In the genomic region with DNA sequence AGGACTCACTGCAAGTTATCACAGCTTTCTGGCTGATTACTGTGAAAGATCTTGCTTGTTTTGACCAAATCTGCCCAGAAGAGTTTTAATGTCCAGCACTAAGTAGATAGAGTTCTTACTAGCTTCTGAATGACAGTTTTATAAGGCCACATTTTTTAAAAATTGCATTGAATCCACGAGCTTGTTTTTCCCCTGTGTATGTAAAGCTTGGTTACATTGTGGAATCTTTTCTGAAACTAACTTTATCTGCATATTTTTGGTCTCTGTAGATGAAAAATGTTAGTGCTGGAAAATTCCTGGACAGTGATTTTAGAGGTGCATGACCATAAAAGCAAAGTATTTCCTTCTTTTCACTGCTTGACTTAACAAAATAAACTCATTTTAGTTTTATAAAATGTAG, we compare ENCODE assay signal across 21 cellular contexts.
"Had no signal": no experiment of that assay in that cellular context is flagged by ENCODE, and none has a peak within 500 bp of the region (broad histone marks: within the 10 kb centered on the region; RNA-seq: fewer than 3 reads in every experiment).

No MANE protein-coding gene starts in this region.

- H3K9me3 ChIP-seq: body of pancreas, gastroesophageal sphincter, left lung, right atrium auricular region, tibial nerve, uterus had no signal

- H3K36me3 ChIP-seq: gastroesophageal sphincter, left lung, right atrium auricular region, tibial nerve, uterus had no signal

- H3K4me1 Mint-ChIP-seq: activated naive CD4-positive, alpha-beta T cell treated with anti-CD3 and anti-CD28 coated beads, Interleukin-2, amount 10 ng/mL, durations not matched to agents 7 days and 5 days; memory B cell; nephron had no signal

- H3K9me3 Mint-ChIP-seq: activated naive CD4-positive, alpha-beta T cell treated with anti-CD3 and anti-CD28 coated beads, Interleukin-2, amount 10 ng/mL, durations not matched to agents 7 days and 5 days; activated T-helper 2 cell treated with anti-CD3 and anti-CD28 coated beads, Interferon-gamma antibody, Interleukin-2, Interleukin-4, amounts not matched to agents 10 μg/mL and 5 μg/mL and 100 μg/mL, durations not matched to agents 14 hours and 24 hours and 36 hours; dendritic cell treated with granulocyte-macrophage colony-stimulating factor and Interleukin-4, amounts not matched to agents 40 ng/mL and 50 ng/mL, for 4 days; memory B cell; nephron had no signal

- H3K27me3 Mint-ChIP-seq: activated naive CD4-positive, alpha-beta T cell treated with anti-CD3 and anti-CD28 coated beads, Interleukin-2, amount 10 ng/mL, durations not matched to agents 7 days and 5 days; dendritic cell treated with granulocyte-macrophage colony-stimulating factor and Interleukin-4, amounts not matched to agents 40 ng/mL and 50 ng/mL, for 4 days; effector memory CD8-positive, alpha-beta T cell; memory B cell had no signal

- H3K4me3 ChIP-seq: body of pancreas, gastroesophageal sphincter, left lung, right atrium auricular region, skin epidermis, tibial nerve, uterus had no signal

- FAIRE-seq: keratinocyte had no signal

- H3K36me3 Mint-ChIP-seq: activated naive CD4-positive, alpha-beta T cell treated with anti-CD3 and anti-CD28 coated beads, Interleukin-2, amount 10 ng/mL, durations not matched to agents 7 days and 5 days; memory B cell had no signal

- H3K4me3 Mint-ChIP-seq: activated naive CD4-positive, alpha-beta T cell treated with anti-CD3 and anti-CD28 coated beads, Interleukin-2, amount 10 ng/mL, durations not matched to agents 7 days and 5 days; dendritic cell treated with granulocyte-macrophage colony-stimulating factor and Interleukin-4, amounts not matched to agents 40 ng/mL and 50 ng/mL, for 4 days; effector memory CD8-positive, alpha-beta T cell; memory B cell; nephron had no signal

- H3K27ac ChIP-seq: body of pancreas, gastroesophageal sphincter, left lung, right atrium auricular region, skin epidermis, tibial nerve, uterus had no signal

- H3K4me1 ChIP-seq: body of pancreas, gastroesophageal sphincter, left lung, right atrium auricular region, tibial nerve, uterus had no signal

- H3K27me3 ChIP-seq: body of pancreas, gastroesophageal sphincter, left lung, right atrium auricular region, tibial nerve, uterus had no signal

- DNase-seq: activated CD4-positive, alpha-beta T cell treated with anti-CD3 and anti-CD28 coated beads, Interleukin-2, amount 50 U/mL, for 1 hour; activated naive CD4-positive, alpha-beta T cell treated with anti-CD3 and anti-CD28 coated beads, Interleukin-2, amount 10 ng/mL, durations not matched to agents 7 days and 5 days; body of pancreas; effector memory CD8-positive, alpha-beta T cell; left lung; nucleus accumbens; stimulated activated CD4-positive, alpha-beta T cell treated with anti-CD3 and anti-CD28 coated beads, Interleukin-4, amount 100 ng/mL, for 4 hours; stimulated activated CD8-positive, alpha-beta memory T cell treated with anti-CD3 and anti-CD28 coated beads, Interleukin-4, amount 100 ng/mL, for 48 hours; stimulated activated naive CD4-positive, alpha-beta T cell treated with Interleukin-2 at 50 U/mL for 16 hours; substantia nigra; T-helper 9 cell; uterus had no signal

- H3K27ac Mint-ChIP-seq: activated naive CD4-positive, alpha-beta T cell treated with anti-CD3 and anti-CD28 coated beads, Interleukin-2, amount 10 ng/mL, durations not matched to agents 7 days and 5 days; activated T-helper 2 cell treated with anti-CD3 and anti-CD28 coated beads, Interferon-gamma antibody, Interleukin-2, Interleukin-4, amounts not matched to agents 10 μg/mL and 5 μg/mL and 100 μg/mL, durations not matched to agents 14 hours and 24 hours and 36 hours; dendritic cell treated with granulocyte-macrophage colony-stimulating factor and Interleukin-4, amounts not matched to agents 40 ng/mL and 50 ng/mL, for 4 days; effector memory CD8-positive, alpha-beta T cell; memory B cell; nephron had no signal
